Comparison of ENCODE assay signal across 8 cellular contexts in genomic region chr15:41116872-41117242, GRCh38. TPM values are rescaled to one million over a fixed set of nuclear protein-coding genes. Genes with fewer than 3 reads are reported as not detected.
DNase-seq lines count a peak whose midpoint lies in the region; ATAC-seq, FAIRE-seq and TF ChIP-seq lines count a peak whose summit lies in the region.

No MANE protein-coding gene starts in this region.

- H3K9me3 Mint-ChIP-seq in T-helper 2 cell treated with Interferon-gamma antibody and Interleukin-4, amounts not matched to agents 5 μg/mL and 100 μg/mL, for 36 hours: no peaks in the 10 kb centered on the region
- no peaks in the 10 kb centered on the region for H3K9me3 Mint-ChIP-seq in activated naive CD8-positive, alpha-beta T cell treated with anti-CD3 and anti-CD28 coated beads, Interleukin-2, amount 50 U/mL, for 24 hours

- H3K4me3 ChIP-seq in thoracic aorta: peak overlapping the region; percentile 80

- H3K27me3 Mint-ChIP-seq in T-helper 2 cell treated with Interferon-gamma antibody and Interleukin-4, amounts not matched to agents 5 μg/mL and 100 μg/mL, for 36 hours (ENCODE audit: low read depth): no peaks in the 10 kb centered on the region
- no peaks in the 10 kb centered on the region for H3K27me3 Mint-ChIP-seq in activated naive CD8-positive, alpha-beta T cell treated with anti-CD3 and anti-CD28 coated beads, Interleukin-2, amount 50 U/mL, for 24 hours

- no peaks in the 10 kb centered on the region for H3K9me3 ChIP-seq in thoracic aorta

- H3K27ac Mint-ChIP-seq in T-helper 2 cell treated with Interferon-gamma antibody and Interleukin-4, amounts not matched to agents 5 μg/mL and 100 μg/mL, for 36 hours: peak overlapping the region; percentile 99
- H3K27ac Mint-ChIP-seq in activated naive CD8-positive, alpha-beta T cell treated with anti-CD3 and anti-CD28 coated beads, Interleukin-2, amount 50 U/mL, for 24 hours: peak overlapping the region; percentile 99

- no peaks in the 10 kb centered on the region for H3K36me3 ChIP-seq in thoracic aorta

- H3K27ac ChIP-seq in layer of hippocampus (ENCODE audit: low read depth, low read length): peak overlapping the region; percentile 100
- peak overlapping the region; percentile 92 to 99 for H3K27ac ChIP-seq in thoracic aorta

- no peak for TF ChIP-seq CTCF in thoracic aorta (IDR thresholded peaks at IDR 0.05)

- ATAC-seq in activated naive CD8-positive, alpha-beta T cell treated with anti-CD3 and anti-CD28 coated beads, Interleukin-2, amount 50 U/mL, for 24 hours: no peak
- no peak for ATAC-seq in thoracic aorta (ENCODE audit: insufficient number of reproducible peaks, low FRiP score, low read depth)

- peak; percentile 4 for DNase-seq in T-helper 2 cell treated with Interferon-gamma antibody and Interleukin-4, amounts not matched to agents 5 μg/mL and 100 μg/mL, for 36 hours (ENCODE audit: low spot score)
- no peak for DNase-seq in T-helper 2 cell
- no peak for DNase-seq in activated naive CD8-positive, alpha-beta T cell treated with anti-CD3 and anti-CD28 coated beads, Interleukin-2, amount 50 U/mL, for 24 hours
- no peak for DNase-seq in thoracic aorta (ENCODE audit: low spot score)
- DNase-seq in Ammon's horn (ENCODE audit: low spot score): no peak
- DNase-seq in NCI-H2171 treated with DMSO at 0.1 percent for 48 hours (lab: John Stamatoyannopoulos, UW): no peak
- DNase-seq in frontal cortex (ENCODE audit: low spot score in 2 of 2): no peak

- H3K4me3 Mint-ChIP-seq in T-helper 2 cell treated with Interferon-gamma antibody and Interleukin-4, amounts not matched to agents 5 μg/mL and 100 μg/mL, for 36 hours: peak overlapping the region; percentile 95
- peak overlapping the region; percentile 94 for H3K4me3 Mint-ChIP-seq in activated naive CD8-positive, alpha-beta T cell treated with anti-CD3 and anti-CD28 coated beads, Interleukin-2, amount 50 U/mL, for 24 hours

- peaks cover 17% of the 10 kb centered on the region for H3K36me3 Mint-ChIP-seq in T-helper 2 cell treated with Interferon-gamma antibody and Interleukin-4, amounts not matched to agents 5 μg/mL and 100 μg/mL, for 36 hours (ENCODE audit: low read depth)
- peaks cover 16% of the 10 kb centered on the region for H3K36me3 Mint-ChIP-seq in activated naive CD8-positive, alpha-beta T cell treated with anti-CD3 and anti-CD28 coated beads, Interleukin-2, amount 50 U/mL, for 24 hours (ENCODE audit: low read depth)

- no peaks in the 10 kb centered on the region for H3K27me3 ChIP-seq in layer of hippocampus (ENCODE audit: control insufficient read depth, insufficient read depth, low read length)
- no peaks in the 10 kb centered on the region for H3K27me3 ChIP-seq in thoracic aorta (replicated peaks; ENCODE audit: insufficient read depth)

- H3K4me1 Mint-ChIP-seq in T-helper 2 cell treated with Interferon-gamma antibody and Interleukin-4, amounts not matched to agents 5 μg/mL and 100 μg/mL, for 36 hours (ENCODE audit: low read depth): peaks cover 13% of the 10 kb centered on the region
- peaks cover 33% of the 10 kb centered on the region for H3K4me1 Mint-ChIP-seq in activated naive CD8-positive, alpha-beta T cell treated with anti-CD3 and anti-CD28 coated beads, Interleukin-2, amount 50 U/mL, for 24 hours

- peaks cover 8 to 32% of the 10 kb centered on the region in 2 donors for H3K4me1 ChIP-seq in thoracic aorta (ENCODE audit: control insufficient read depth in 1 of 2, low read depth in 2 of 2)

- no peak for FAIRE-seq in frontal cortex (lab: Jason Lieb, UNC)

RNA-seq across cellular contexts. Expression of gene INO80, which starts 0.8 kb away (rescaled TPM):
- 10 to 100 TPM; 27.2 to 64.4 TPM for total RNA-seq in thoracic aorta
- total RNA-seq in frontal cortex: 35.5 TPM
